Comparison of ENCODE assay signal across 10 cellular contexts in genomic region chr13:40539954-40540706, GRCh38.
A peak's percentile ranks its signal among the peaks of the same experiment; 100 is the strongest.
DNase-seq lines count a peak whose midpoint lies in the region; ATAC-seq lines count a peak whose summit lies in the region.
"Had no signal": no experiment of that assay in that cellular context is flagged by ENCODE, and none has a peak within 500 bp of the region (broad histone marks: within the 10 kb centered on the region; RNA-seq: fewer than 3 reads in every experiment).

No MANE protein-coding gene starts in this region.

- no peaks in the 10 kb centered on the region for H3K27me3 Mint-ChIP-seq in naive B cell
- H3K27me3 Mint-ChIP-seq: activated CD4-positive, alpha-beta T cell treated with anti-CD3 and anti-CD28 coated beads, Interleukin-2, amount 10 ng/mL, durations not matched to agents 24 days and 14 days had no signal

- H3K4me3 Mint-ChIP-seq in naive B cell: no peak overlapping the region
- H3K4me3 Mint-ChIP-seq: activated CD4-positive, alpha-beta T cell treated with anti-CD3 and anti-CD28 coated beads, Interleukin-2, amount 10 ng/mL, durations not matched to agents 24 days and 14 days had no signal

- DNase-seq in COLO829 (ENCODE audit: low spot score) (peak; percentile 67), NCI-H226 (peak; percentile 84), naive B cell (no peak), NCI-H2081 treated with DMSO at 0.1 percent for 48 hours (lab: John Stamatoyannopoulos, UW) (no peak), SKM-1 (lab: John Stamatoyannopoulos, UW; ENCODE audit: unreplicated experiment) (no peak), dedifferentiated amniotic fluid mesenchymal stem cell (ENCODE audit: extremely low spot score) (no peak), cerebellar nuclear complex (lab: John Stamatoyannopoulos, UW) (no peak)
- DNase-seq: activated CD4-positive, alpha-beta T cell treated with anti-CD3 and anti-CD28 coated beads, Interleukin-2, amount 10 ng/mL, durations not matched to agents 24 days and 14 days; stimulated activated naive CD4-positive, alpha-beta T cell treated with Interleukin-2 at 50 U/mL for 16 hours had no signal

- peak; percentile 56 for ATAC-seq in esophagus mucosa
- ATAC-seq in naive B cell (ENCODE audit: low read depth in 2 of 2): no peak

- H3K9me3 Mint-ChIP-seq in naive B cell: no peaks in the 10 kb centered on the region
- H3K9me3 Mint-ChIP-seq: activated CD4-positive, alpha-beta T cell treated with anti-CD3 and anti-CD28 coated beads, Interleukin-2, amount 10 ng/mL, durations not matched to agents 24 days and 14 days had no signal

- peaks cover 13 to 31% (median 15%) of the 10 kb centered on the region in 3 donors for H3K4me1 Mint-ChIP-seq in naive B cell

- no peaks in the 10 kb centered on the region for H3K36me3 Mint-ChIP-seq in naive B cell

- peak overlapping the region in 4 of 6 donors; percentile 1 to 45 (median 26) for H3K27ac Mint-ChIP-seq in naive B cell
- H3K27ac Mint-ChIP-seq: activated CD4-positive, alpha-beta T cell treated with anti-CD3 and anti-CD28 coated beads, Interleukin-2, amount 10 ng/mL, durations not matched to agents 24 days and 14 days had no signal

Comparison
In these comparisons a context has a peak if more than half of its experiments do, and no peak if none do; other contexts are left out.
1. DNase-seq: peak in COLO829 (single experiment) and NCI-H226 (single experiment); none in naive B cell (single experiment), NCI-H2081 treated with DMSO at 0.1 percent for 48 hours (single experiment), SKM-1 (single experiment), dedifferentiated amniotic fluid mesenchymal stem cell (single experiment) and cerebellar nuclear complex (0 of 2).